Comparison of ENCODE assay signal across 8 cellular contexts in the genomic region with DNA sequence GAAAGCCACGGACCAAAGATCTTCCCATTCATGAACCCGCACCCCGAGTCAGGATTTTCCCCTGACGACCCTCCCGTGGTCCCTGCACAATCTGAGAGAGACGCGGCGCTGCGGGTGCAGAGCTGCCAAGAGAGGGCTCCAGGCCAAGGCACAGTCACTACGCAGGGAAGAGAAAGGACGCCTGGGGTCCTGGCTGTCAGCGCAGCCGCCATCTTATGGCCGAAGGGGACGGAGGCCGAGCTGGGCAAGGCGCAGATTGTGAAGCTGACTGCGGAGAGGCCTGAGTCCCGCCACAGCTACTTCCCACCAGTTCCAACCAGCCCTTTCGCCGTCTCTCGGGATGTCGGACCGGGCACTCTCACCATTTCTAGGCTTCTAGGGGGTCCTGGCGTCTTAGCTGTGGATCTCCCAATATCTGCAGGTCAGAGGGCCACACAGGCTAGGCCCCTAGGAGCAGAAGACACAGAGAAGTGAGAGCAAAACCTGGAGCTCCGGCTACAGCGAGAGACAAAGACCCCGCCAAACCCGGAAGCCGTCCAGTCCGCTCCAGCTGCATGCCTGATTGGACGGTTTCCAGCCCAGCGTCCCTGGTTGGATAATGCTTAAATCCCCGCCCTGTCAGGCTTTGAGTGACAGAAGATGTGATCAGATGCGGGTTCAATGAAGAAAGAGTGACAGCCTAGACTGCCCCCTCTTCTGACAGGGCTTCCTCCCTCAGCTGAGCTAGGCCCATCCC. TPM values are rescaled to one million over a fixed set of nuclear protein-coding genes. Genes with fewer than 3 reads are reported as not detected.
A peak's percentile ranks its signal among the peaks of the same experiment; 100 is the strongest.
DNase-seq lines count a peak whose midpoint lies in the region; ATAC-seq and TF ChIP-seq lines count a peak whose summit lies in the region.

A gene (minus strand): TSS at position 515 of the 736 bp plus-strand sequence. CDS start 150 bp downstream, at position 365.

- peak within 1 kb of the TSS; percentile 88 for H3K4me3 ChIP-seq in kidney epithelial cell (ENCODE audit: low read depth, low read length)

- TF ChIP-seq CTCF in chondrocyte (IDR thresholded peaks at IDR 0.05), result no peak
- no peak for TF ChIP-seq CTCF in kidney epithelial cell (IDR thresholded peaks at IDR 0.05; ENCODE audit: insufficient read depth, low read length, poor library complexity, severe bottlenecking)

- peak within 1 kb of the TSS; percentile 91 for H3K4me3 Mint-ChIP-seq in chondrocyte (ENCODE audit: unreplicated experiment)

- DNase-seq in AG20443 (ENCODE audit: low spot score), result peak; percentile 87
- DNase-seq in NCI-H446 treated with DMSO at 0.1 percent for 48 hours (lab: John Stamatoyannopoulos, UW), result peak; percentile 92
- DNase-seq in activated CD4-positive, alpha-beta T cell treated with anti-CD3 and anti-CD28 coated beads for 1 hour, result peak; percentile 74
- DNase-seq in chondrocyte (ENCODE audit: low spot score), result peak; percentile 97
- DNase-seq in kidney epithelial cell (ENCODE audit: low read depth), result peak; percentile 77
- DNase-seq in stimulated activated CD4-positive, alpha-beta T cell treated with anti-CD3 and anti-CD28 coated beads, Interleukin-15, amount 100 ng/mL, for 24 hours, result peak; percentile 93

- no peaks in the 10 kb centered on the region for H3K9me3 Mint-ChIP-seq in chondrocyte (ENCODE audit: low read depth)

- peaks cover 13% of the 10 kb centered on the region for H3K36me3 Mint-ChIP-seq in chondrocyte (ENCODE audit: low read depth)

- H3K27me3 ChIP-seq in kidney epithelial cell (ENCODE audit: control insufficient read depth, insufficient read depth, low read length), result no peaks in the 10 kb centered on the region

- peak; percentile 83 for ATAC-seq in GM19043 (IDR thresholded peaks at IDR 0.05; ENCODE audit: low read depth, unreplicated experiment)
- peak; percentile 97 for ATAC-seq in HG03354 (IDR thresholded peaks at IDR 0.05; ENCODE audit: poor library complexity, severe bottlenecking, unreplicated experiment)

- peaks cover 18% of the 10 kb centered on the region for H3K4me1 Mint-ChIP-seq in chondrocyte (ENCODE audit: low read depth)

- H3K27me3 Mint-ChIP-seq in chondrocyte (ENCODE audit: low read depth), result no peaks in the 10 kb centered on the region

- peak within 1 kb of the TSS; percentile 99 for H3K27ac Mint-ChIP-seq in chondrocyte (ENCODE audit: unreplicated experiment)

- H3K36me3 ChIP-seq in kidney epithelial cell (ENCODE audit: control insufficient read depth, insufficient read depth, low read length), result peaks cover 1% of the 10 kb centered on the region

RNA-seq across cellular contexts. Expression of the gene that starts here (rescaled TPM):
- total RNA-seq in chondrocyte, result 4.5 to 6.6 TPM (median 5.4 TPM) in 3 replicates
- total RNA-seq in kidney epithelial cell, result 2.0 and 4.4 TPM in 2 replicates

Comparison
In these comparisons a context has a peak if more than half of its experiments do, and no peak if none do; other contexts are left out.
1. Peak in every context shown above with its lines: DNase-seq, ATAC-seq and H3K4me3 ChIP-seq.